12 cellular contexts compared by ENCODE assay signal in genomic region chr17:49226771-49227435, GRCh38. TPM values are rescaled to one million over a fixed set of nuclear protein-coding genes. Genes with fewer than 3 reads are reported as not detected.
"Had no signal": no experiment of that assay in that cellular context is flagged by ENCODE, and none has a peak within 500 bp of the region (broad histone marks: within the 10 kb centered on the region; RNA-seq: fewer than 3 reads in every experiment).

No MANE protein-coding gene starts in this region.

- H3K27ac ChIP-seq: foreskin keratinocyte, lower lobe of right lung, tibial artery had no signal

- H3K36me3 ChIP-seq: tibial artery had no signal

- H3K9me3 ChIP-seq: lower lobe of right lung, tibial artery had no signal

- H3K4me1 ChIP-seq: foreskin keratinocyte had no signal

- H3K27ac Mint-ChIP-seq: activated naive CD8-positive, alpha-beta T cell treated with anti-CD3 and anti-CD28 coated beads for 36 hours; activated T-helper 17 cell treated with anti-CD3 and anti-CD28 coated beads, Interleukin-2, amount 50 U/mL, for 72 hours; nephron progenitor cell; progenitor cell of endocrine pancreas had no signal

- H3K9me3 Mint-ChIP-seq: activated CD4-positive, alpha-beta memory T cell treated with anti-CD3 and anti-CD28 coated beads for 36 hours; activated naive CD8-positive, alpha-beta T cell treated with anti-CD3 and anti-CD28 coated beads for 36 hours; activated T-helper 17 cell treated with anti-CD3 and anti-CD28 coated beads, Interleukin-2, amount 50 U/mL, for 72 hours; nephron progenitor cell had no signal

- H3K4me3 ChIP-seq: lower lobe of right lung, tibial artery had no signal

- H3K4me3 Mint-ChIP-seq: activated CD4-positive, alpha-beta memory T cell treated with anti-CD3 and anti-CD28 coated beads for 36 hours; activated naive CD8-positive, alpha-beta T cell treated with anti-CD3 and anti-CD28 coated beads for 36 hours; activated T-helper 17 cell treated with anti-CD3 and anti-CD28 coated beads, Interleukin-2, amount 50 U/mL, for 72 hours had no signal

RNA-seq across cellular contexts. Expression of gene PHOSPHO1, which starts 3.7 kb away (rescaled TPM):
- total RNA-seq: activated CD4-positive, alpha-beta memory T cell treated with anti-CD3 and anti-CD28 coated beads for 36 hours; activated naive CD8-positive, alpha-beta T cell treated with anti-CD3 and anti-CD28 coated beads for 36 hours; activated T-helper 17 cell treated with anti-CD3 and anti-CD28 coated beads, Interleukin-2, amount 50 U/mL, for 72 hours; epithelial cell of proximal tubule; progenitor cell of endocrine pancreas; subcutaneous adipose tissue; T-helper 2 cell treated with Interferon-gamma antibody and Interleukin-4, amounts not matched to agents 100 ng/mL and 5 ng/mL, for 36 hours had no signal

RNA-seq across cellular contexts. Expression of gene ABI3, which starts 16.4 kb away (rescaled TPM):
- total RNA-seq: fibroblast of lung, foreskin keratinocyte, progenitor cell of endocrine pancreas had no signal

RNA-seq across cellular contexts. Expression of gene GNGT2, which starts 16.5 kb away (rescaled TPM):
- total RNA-seq: fibroblast of lung, foreskin keratinocyte, progenitor cell of endocrine pancreas had no signal
